10 cellular contexts compared by ENCODE assay signal in genomic region chr21:45248893-45249381, GRCh38. TPM values are rescaled to one million over a fixed set of nuclear protein-coding genes. Genes with fewer than 3 reads are reported as not detected.
DNase-seq lines count a peak whose midpoint lies in the region; FAIRE-seq and TF ChIP-seq lines count a peak whose summit lies in the region.
"Had no signal": no experiment of that assay in that cellular context is flagged by ENCODE, and none has a peak within 500 bp of the region (broad histone marks: within the 10 kb centered on the region; RNA-seq: fewer than 3 reads in every experiment).

No MANE protein-coding gene starts in this region.

- intact Hi-C loops in endothelial cell of umbilical vein (cut with micrococcal nuclease) = no loop called here

- peaks cover 3% of the 10 kb centered on the region for H3K36me3 Mint-ChIP-seq in nephron (ENCODE audit: low read depth)

- TF ChIP-seq CTCF in endothelial cell of umbilical vein (IDR thresholded peaks at IDR 0.05; ENCODE audit: extremely low read depth in 1 of 2, insufficient read depth in 1 of 2, low read depth in 1 of 2, low read length in 2 of 2) = no peak
- no peak for TF ChIP-seq CTCF in nephron (IDR thresholded peaks at IDR 0.05; ENCODE audit: unreplicated experiment in 3 of 3)

- no peak overlapping the region for H3K27ac ChIP-seq in endothelial cell of umbilical vein (ENCODE audit: insufficient read depth, low read depth, low read length)

- FAIRE-seq in endothelial cell of umbilical vein (lab: Jason Lieb, UNC) = peak; percentile 62

- peak overlapping the region in 2 of 3 experiments; percentile 2 to 3 for H3K27ac Mint-ChIP-seq in nephron

- peak overlapping the region; percentile 32 for H3K4me2 ChIP-seq in endothelial cell of umbilical vein (ENCODE audit: insufficient read depth, low read length)

- CTCF ChIA-PET in endothelial cell of umbilical vein (lab: Charles Lee) = interaction anchor here (0.9 to 1.6 kb wide), 3 partner anchors 8 to 111 kb away, joined by 3 to 5 read pairs (median 4); no protein-coding TSS in a partner anchor

- H3K4me1 Mint-ChIP-seq in nephron = peaks cover 21% of the 10 kb centered on the region

- no peaks in the 10 kb centered on the region for H4K20me1 ChIP-seq in endothelial cell of umbilical vein (replicated peaks; ENCODE audit: control insufficient read depth, extremely low read depth, insufficient read depth, low read length)

- POLR2A ChIA-PET in endothelial cell of umbilical vein (lab: Charles Lee) = no interaction called here

- BruUV-seq in endothelial cell of umbilical vein (replicated peaks; lab: Mats Ljungman, UMichigan) = no TSS peak

- H3K9me1 ChIP-seq in endothelial cell of umbilical vein (replicated peaks; ENCODE audit: control insufficient read depth, extremely low read depth, insufficient read depth, low read length) = no peaks in the 10 kb centered on the region

- H3K9ac ChIP-seq in endothelial cell of umbilical vein (replicated peaks; ENCODE audit: extremely low read depth, insufficient read depth, low read length) = no peak overlapping the region

- peaks cover 14% of the 10 kb centered on the region for H3K27me3 Mint-ChIP-seq in nephron (ENCODE audit: low read depth)

- dilution Hi-C loops in endothelial cell of umbilical vein (cut with MboI; ENCODE audit: extremely low pct_ligation_motif_present, low sequenced_read_pairs) = no loop called here

- no peak overlapping the region for H3K4me3 ChIP-seq in endothelial cell of umbilical vein (replicated peaks in 1 of 3; ENCODE audit: insufficient read depth in 1 of 3, low read depth in 1 of 3, low read length in 3 of 3)

- peak overlapping the region; percentile 12 to 65 (median 43) for H3K4me3 Mint-ChIP-seq in nephron

- peak overlapping the region; percentile 72 for H2AFZ ChIP-seq in endothelial cell of umbilical vein (ENCODE audit: low read depth, low read length)

- TF ChIP-seq POLR2A in endothelial cell of umbilical vein (IDR thresholded peaks at IDR 0.05; ENCODE audit: low read depth, low read length) = no peak

- DNase-seq in AG20443 (ENCODE audit: low spot score) = peak; percentile 45
- peak; percentile 50 for DNase-seq in NCI-H2196 (lab: John Stamatoyannopoulos, UW; ENCODE audit: unreplicated experiment)
- no peak for DNase-seq in endothelial cell of umbilical vein (ENCODE audit: low read depth, low spot score)
- no peak for DNase-seq in NCI-H1930 (lab: John Stamatoyannopoulos, UW)
- DNase-seq in GM19238 (ENCODE audit: insufficient read length, low spot score) = no peak
- no peak for DNase-seq in HK-2 (ENCODE audit: unreplicated experiment)
- DNase-seq in central memory CD4-positive, alpha-beta T cell = no peak
- DNase-seq: DND-41, NCI-H2029 treated with DMSO at 0.1 percent for 48 hours had no signal

- H3K36me3 ChIP-seq in endothelial cell of umbilical vein (ENCODE audit: control insufficient read depth in 2 of 2, extremely low read depth in 1 of 2, insufficient read depth in 2 of 2, low read length in 2 of 2) = no peaks in the 10 kb centered on the region

- H3K4me1 ChIP-seq in endothelial cell of umbilical vein (ENCODE audit: control insufficient read depth, extremely low read depth, insufficient read depth, low read length) = no peaks in the 10 kb centered on the region

- no peaks in the 10 kb centered on the region for H3K9me3 ChIP-seq in endothelial cell of umbilical vein (replicated peaks; ENCODE audit: control insufficient read depth, insufficient read depth, low read length)

- H3K9me3 Mint-ChIP-seq in nephron = peaks cover 19% of the 10 kb centered on the region

- no peaks in the 10 kb centered on the region for H3K79me2 ChIP-seq in endothelial cell of umbilical vein (ENCODE audit: control insufficient read depth, insufficient read depth, low read length)

- H3K27me3 ChIP-seq in endothelial cell of umbilical vein (ENCODE audit: control insufficient read depth in 2 of 2, insufficient read depth in 2 of 2, low read length in 2 of 2) = peaks cover 3 to 20% of the 10 kb centered on the region in 2 experiments

TF ChIP-seq in endothelial cell of umbilical vein, 7 proteins besides CTCF, POLR2A, EP300 and RAD21:
- TF ChIP-seq FOS (IDR thresholded peaks at IDR 0.05; ENCODE audit: borderline replicate concordance, insufficient read depth, low read length) (no peak), EZH2 (IDR thresholded peaks at IDR 0.05; ENCODE audit: borderline replicate concordance, low read depth, low read length, severe bottlenecking) (no peak), MYC (IDR thresholded peaks at IDR 0.05; ENCODE audit: low read depth, low read length) (no peak), POLR2AphosphoS5 (IDR thresholded peaks at IDR 0.05; ENCODE audit: insufficient read depth, low read depth, low read length) (no peak), JUN (IDR thresholded peaks at IDR 0.05; ENCODE audit: borderline replicate concordance, insufficient read depth, insufficient read length, low read depth) (no peak)

RNA-seq across cellular contexts. Expression of gene POFUT2, which starts 38.8 kb away (rescaled TPM):
- total RNA-seq in endothelial cell of umbilical vein = 47.5 and 48.9 TPM in 2 replicates
- 29.6 and 30.7 TPM in 2 replicates for polyA plus RNA-seq in endothelial cell of umbilical vein
- polyA plus RNA-seq in endothelial cell of umbilical vein (2011; cell fraction: cytosol; rRNA removed) = 23.4 and 24.8 TPM in 2 replicates
- polyA plus RNA-seq in endothelial cell of umbilical vein (2011; cell fraction: nucleus; rRNA removed) = 111 and 122 TPM in 2 replicates
- 34.1 and 48.5 TPM in 2 replicates for polyA plus RNA-seq in endothelial cell of umbilical vein (2012)
- polyA minus RNA-seq in endothelial cell of umbilical vein = 22.6 and 24.2 TPM in 2 replicates
- polyA minus RNA-seq in endothelial cell of umbilical vein (2011; cell fraction: cytosol; rRNA and poly(A)+ RNA removed) = 1.6 TPM
- 33.7 and 49.5 TPM in 2 replicates for polyA minus RNA-seq in endothelial cell of umbilical vein (2011; cell fraction: nucleus; rRNA and poly(A)+ RNA removed)

Comparison
In these comparisons a context has a peak if more than half of its experiments do, and no peak if none do; other contexts are left out.
1. DNase-seq: peak in AG20443 (single experiment) and NCI-H2196 (single experiment); none in endothelial cell of umbilical vein (single experiment), NCI-H1930 (0 of 2), GM19238 (single experiment), HK-2 (single experiment) and central memory CD4-positive, alpha-beta T cell (single experiment).